ENCODE assay signal across 8 cellular contexts in genomic region chr10:12196531-12197211, GRCh38. TPM values are rescaled to one million over a fixed set of nuclear protein-coding genes. Genes with fewer than 3 reads are reported as not detected.
DNase-seq lines count a peak whose midpoint lies in the region; ATAC-seq, FAIRE-seq and TF ChIP-seq lines count a peak whose summit lies in the region.

No MANE protein-coding gene starts in this region.

- in situ Hi-C loops in K562 (cut with MboI), result no loop called here

- WGBS in K562 (ENCODE audit: insufficient coverage, low coverage, missing lambda C conversion rate), result under 1% methylated on average over 15 of the region's 15 CpGs

- CTCF ChIA-PET in AG04449 (lab: Yijun Ruan, JAX) (interaction anchor here (0.8 to 16.7 kb wide), 4 partner anchors 9 to 460 kb away, joined by 3 to 156 read pairs (median 3); no protein-coding TSS in a partner anchor), K562 (lab: Yijun Ruan, JAX; ENCODE audit: low intra/inter-chr PET ratio) (no interaction called here)

- peaks cover 51% of the 10 kb centered on the region for H3K36me3 ChIP-seq in K562 (ENCODE audit: control insufficient read depth, insufficient read depth, low read length)

- no peak for TF ChIP-seq EP300 in K562 (IDR thresholded peaks at IDR 0.05; ENCODE audit: low read length)

- H3K4me2 ChIP-seq in K562 (ENCODE audit: insufficient read depth, low read length), result peak overlapping the region; percentile 95

- TF ChIP-seq RAD21 in K562 (CRISPR knock-in tag; conservative IDR thresholded peaks at IDR 0.05 in 1 of 2, IDR thresholded peaks at IDR 0.05 in 1 of 2), result no peak

- H3K9ac ChIP-seq in K562 (ENCODE audit: insufficient read depth in 1 of 2, low read depth in 2 of 2, low read length in 2 of 2), result peak overlapping the region; percentile 88 to 95

- ATAC-seq in HG03196 (IDR thresholded peaks at IDR 0.05; ENCODE audit: unreplicated experiment) (peak; percentile 10), K562 (peak; percentile 6; the same call in 1 of the 3 replicates)

- DNase-seq in AG04449 (ENCODE audit: low read depth, low spot score), result no peak
- DNase-seq in K562 (ENCODE audit: extremely low read depth in 1 of 4, low spot score in 3 of 4), result no peak
- DNase-seq in T1000 (lab: John Stamatoyannopoulos, UW), result no peak
- no peak for DNase-seq in SIG-M5 treated with dmso at 0.1 percent for 504 hours (lab: John Stamatoyannopoulos, UW; ENCODE audit: unreplicated experiment)
- no peak for DNase-seq in cortex of kidney (lab: John Stamatoyannopoulos, UW)
- DNase-seq in EL, result no peak

- intact Hi-C loops in K562 (cut with micrococcal nuclease), result loop anchor here (10.0 kb wide), 1 partner anchor 152 kb away; the partner anchor contains the start of gene UPF2

- TSS peak; percentile 74 for BruUV-seq in K562 (replicated peaks; lab: Mats Ljungman, UMichigan)

- H2AFZ ChIP-seq in K562 (ENCODE audit: low read depth, low read length), result peak overlapping the region; percentile 98

- POLR2A ChIA-PET in AG04449 (lab: Yijun Ruan, JAX), result interaction anchor here (1.0 to 1.3 kb wide), 2 partner anchors 29 to 66 kb away, joined by 3 to 6 read pairs; no protein-coding TSS in a partner anchor
- POLR2A ChIA-PET in K562 (lab: Yijun Ruan, JAX), result interaction anchor here (0.5 to 2.0 kb wide), 4 partner anchors 12 to 848 kb away, joined by 3 to 11 read pairs (median 5); no protein-coding TSS in a partner anchor

- H3K4me3 ChIP-seq in AG04449 (ENCODE audit: low read depth, low read length) (peak overlapping the region; percentile 99), K562 (peak overlapping the region; percentile 95), mononuclear cell (ENCODE audit: low read length) (peak overlapping the region; percentile 87)

- no peak for TF ChIP-seq POLR2A in K562 (conservative IDR thresholded peaks at IDR 0.05)

- H3K27ac ChIP-seq in K562 (ENCODE audit: extremely low read depth, low read depth, low read length), result peak overlapping the region; percentile 95

- peaks cover 90% of the 10 kb centered on the region for H3K79me2 ChIP-seq in K562 (ENCODE audit: control insufficient read depth, insufficient read depth, low read length)

- no peaks in the 10 kb centered on the region for H4K20me1 ChIP-seq in K562 (replicated peaks; ENCODE audit: control insufficient read depth, insufficient read depth, low read length)

- H3K4me1 ChIP-seq in K562 (replicated peaks in 1 of 2; ENCODE audit: control insufficient read depth in 2 of 2, insufficient read depth in 2 of 2, low read length in 2 of 2), result peaks cover 8% of the 10 kb centered on the region in 2 experiments; a peak in 3 of 5 replicates
- peaks cover 42% of the 10 kb centered on the region for H3K4me1 ChIP-seq in mononuclear cell (ENCODE audit: insufficient read depth, low read length)

- no peaks in the 10 kb centered on the region for H3K9me1 ChIP-seq in K562 (ENCODE audit: control insufficient read depth, insufficient read depth, low read length)

- TF ChIP-seq CTCF in AG04449 (IDR thresholded peaks at IDR 0.05; ENCODE audit: insufficient read depth, low read length, missing control alignments), result no peak
- no peak for TF ChIP-seq CTCF in K562 (IDR thresholded peaks at IDR 0.05 in 2 of 3, conservative IDR thresholded peaks at IDR 0.05 in 1 of 3; ENCODE audit: insufficient read depth in 2 of 3, low read depth in 1 of 3, low read length in 3 of 3)

- H3K9me3 ChIP-seq in K562 (replicated peaks; ENCODE audit: control insufficient read depth, insufficient read depth, low read depth, low read length) (no peaks in the 10 kb centered on the region), mononuclear cell (ENCODE audit: low read depth, low read length) (no peaks in the 10 kb centered on the region)

- H3K27me3 ChIP-seq in K562 (ENCODE audit: control insufficient read depth in 2 of 2, insufficient read depth in 2 of 2, low read length in 2 of 2) (no peaks in the 10 kb centered on the region), mononuclear cell (ENCODE audit: insufficient read depth, low read length) (no peaks in the 10 kb centered on the region)

- no peak for FAIRE-seq in K562 (lab: Jason Lieb, UNC)

TF ChIP-seq in K562, 482 proteins besides CTCF, POLR2A, EP300 and RAD21 (continues in another document):
- TF ChIP-seq MAFG (tag; conservative IDR thresholded peaks at IDR 0.05) (peak; percentile 51), KDM1A (IDR thresholded peaks at IDR 0.05) (peak; percentile 39 to 62; a peak in 2 of 4 replicates), ZNF316 (IDR thresholded peaks at IDR 0.05) (peak; percentile 78), PHF21A (IDR thresholded peaks at IDR 0.05; ENCODE audit: borderline replicate concordance, low read depth) (0 out of 2 replicates have a peak, but pooled peaks have one; percentile 41), NFE2 (IDR thresholded peaks at IDR 0.05; ENCODE audit: low read depth) (peak; percentile 57), C11orf30 (IDR thresholded peaks at IDR 0.05; ENCODE audit: low read depth) (peak; percentile 53)

RNA-seq across cellular contexts. Expression of gene CDC123, which starts 0.7 kb away (rescaled TPM):
- total RNA-seq in K562 (2011; cell fraction: chromatin; rRNA removed; ENCODE audit: low replicate concordance), result 48.2 and 67.6 TPM in 2 replicates
- total RNA-seq in K562 (2011; cell fraction: nucleolus; rRNA removed), result 53.2 and 55.0 TPM in 2 replicates
- total RNA-seq in K562 (2011; cell fraction: nucleoplasm; rRNA removed), result 48.2 and 55.7 TPM in 2 replicates
- 156 and 190 TPM in 2 replicates for total RNA-seq in K562 (2014; rRNA removed)
- 210 and 226 TPM in 2 replicates for total RNA-seq in K562 (2014; rRNA removed; fragmentation: Illumina TruSeq; extraction: Trizol)
- total RNA-seq in K562 (2015; rRNA removed; fragmentation: Illumina TruSeq; extraction: Trizol), result 200 and 203 TPM in 2 replicates
- total RNA-seq in K562 (2021), result 135 and 137 TPM in 2 replicates
- 143 and 175 TPM in 2 replicates for polyA plus RNA-seq in K562 (2011; rRNA removed)
- 104 and 113 TPM in 2 replicates for polyA plus RNA-seq in K562 (2011; cell fraction: cytosol; rRNA removed)
- 79.4 and 79.9 TPM in 2 replicates for polyA plus RNA-seq in K562 (2011; cell fraction: nucleus; rRNA removed)
- polyA plus RNA-seq in K562 (2012), result 85.5 and 251 TPM in 2 replicates
- 288 and 297 TPM in 2 replicates for polyA plus RNA-seq in K562 (2014; fragmentation: Illumina TruSeq; extraction: Trizol)
- polyA plus RNA-seq in K562 (2014; fragmentation: Nextera tagmentation; extraction: Ambion mirVana), result 100 to 1,000 TPM; 153 to 223 TPM
- 145 TPM in 2 replicates for polyA plus RNA-seq in K562 (2014; rRNA removed)
- 353 and 458 TPM in 2 replicates for polyA minus RNA-seq in K562 (2011; rRNA and poly(A)+ RNA removed)
- polyA minus RNA-seq in K562 (2011; cell fraction: cytosol; rRNA and poly(A)+ RNA removed), result 111 and 180 TPM in 2 replicates
- 39.6 and 59.6 TPM in 2 replicates for polyA minus RNA-seq in K562 (2011; cell fraction: nucleus; rRNA and poly(A)+ RNA removed)
- 91.0 TPM for total RNA-seq in mononuclear cell

RNA-seq across cellular contexts. Expression of gene NUDT5, which starts 1.0 kb away (rescaled TPM):
- total RNA-seq in K562 (2011; cell fraction: chromatin; rRNA removed; ENCODE audit: low replicate concordance), result 38.3 and 69.0 TPM in 2 replicates
- total RNA-seq in K562 (2011; cell fraction: nucleolus; rRNA removed), result 22.8 and 26.5 TPM in 2 replicates
- 43.3 and 79.2 TPM in 2 replicates for total RNA-seq in K562 (2011; cell fraction: nucleoplasm; rRNA removed)
- total RNA-seq in K562 (2014; rRNA removed) (81.8 and 87.7 TPM in 2 replicates), K562 (2014; rRNA removed; fragmentation: Illumina TruSeq; extraction: Trizol) (190 and 194 TPM in 2 replicates), K562 (2015; rRNA removed; fragmentation: Illumina TruSeq; extraction: Trizol) (200 and 201 TPM in 2 replicates), K562 (2021) (124 and 136 TPM in 2 replicates), mononuclear cell (10.8 TPM)
- polyA plus RNA-seq in K562 (2011; rRNA removed) (149 and 186 TPM in 2 replicates), K562 (2014; fragmentation: Illumina TruSeq; extraction: Trizol) (137 and 155 TPM in 2 replicates), K562 (2014; fragmentation: Nextera tagmentation; extraction: Ambion mirVana) (100 to 1,000 TPM; 400 to 422 TPM), K562 (2014; rRNA removed) (129 and 136 TPM in 2 replicates)
- polyA plus RNA-seq in K562 (2011; cell fraction: cytosol; rRNA removed), result 97.7 and 125 TPM in 2 replicates
- polyA plus RNA-seq in K562 (2011; cell fraction: nucleus; rRNA removed), result 41.2 and 63.2 TPM in 2 replicates
- polyA plus RNA-seq in K562 (2012), result 121 and 139 TPM in 2 replicates
- polyA minus RNA-seq in K562 (2011; rRNA and poly(A)+ RNA removed), result 114 TPM in 2 replicates
- 38.5 and 41.9 TPM in 2 replicates for polyA minus RNA-seq in K562 (2011; cell fraction: cytosol; rRNA and poly(A)+ RNA removed)
- polyA minus RNA-seq in K562 (2011; cell fraction: nucleus; rRNA and poly(A)+ RNA removed), result 17.6 and 25.1 TPM in 2 replicates
